Comparison of ENCODE assay signal across 8 cellular contexts in the genomic region with DNA sequence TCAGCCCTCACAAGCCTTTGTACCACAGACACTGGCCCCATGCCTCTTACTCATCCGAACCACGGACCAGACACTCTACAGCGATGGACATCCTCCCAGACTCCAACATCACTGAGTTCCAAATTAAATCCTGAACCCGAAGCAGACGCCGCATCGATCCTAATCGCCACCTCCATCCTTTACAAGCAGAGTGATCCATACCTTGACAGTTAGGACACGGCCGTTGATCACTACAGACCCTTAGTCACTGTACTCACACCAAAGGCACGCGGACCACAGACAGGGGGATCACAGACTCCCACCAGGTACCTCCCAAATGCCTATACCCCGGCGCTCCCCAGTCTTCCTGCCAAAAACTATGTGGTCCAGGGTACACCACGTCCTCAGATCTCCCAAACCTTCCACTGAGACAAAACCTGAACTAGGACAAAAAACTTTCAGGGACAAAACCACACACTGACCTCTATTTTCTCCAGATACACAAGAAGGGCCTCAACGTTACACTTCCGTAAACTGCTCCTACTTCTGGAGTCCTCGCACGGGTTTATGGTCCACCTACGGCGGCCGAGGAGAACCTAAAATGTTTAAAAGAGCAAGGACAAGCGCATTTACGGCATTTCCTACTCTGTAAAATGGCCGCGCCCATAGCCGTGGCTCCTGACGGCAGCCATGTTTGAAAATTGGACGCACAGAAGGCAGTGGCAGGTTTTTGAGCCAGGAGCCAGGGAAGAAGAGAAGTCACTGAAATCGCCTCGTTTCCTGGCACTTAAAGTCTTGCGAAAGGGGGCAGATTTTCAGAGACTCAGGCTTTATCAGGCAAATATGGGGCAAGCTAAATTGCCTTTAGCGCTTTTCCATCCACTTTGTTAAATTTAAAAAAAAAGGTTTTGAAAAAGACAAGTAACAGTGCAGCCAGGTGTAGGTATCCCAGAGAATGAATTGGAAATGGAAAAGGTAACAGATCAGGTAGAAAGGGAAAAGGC.
DNase-seq lines count a peak whose midpoint lies in the region; ATAC-seq, FAIRE-seq and TF ChIP-seq lines count a peak whose summit lies in the region.

TSS of gene ZNF350 (minus strand) at position 532 of the 983 bp plus-strand sequence. CDS start 12,480 bp downstream, outside the sequence.

- DNase-seq in NCI-H2196 treated with DMSO at 0.1 percent for 48 hours (lab: John Stamatoyannopoulos, UW; ENCODE audit: unreplicated experiment) (peak; percentile 81), cerebellar nuclear complex (lab: John Stamatoyannopoulos, UW) (peak; percentile 31 to 87)
- DNase-seq in stimulated activated CD4-positive, alpha-beta T cell treated with anti-CD3 and anti-CD28 coated beads, Interleukin-12 subunit alpha, Interleukin-12 subunit beta, amount 100 ng/mL, for 4 hours: peak; percentile 76

- ATAC-seq in HG02981 (IDR thresholded peaks at IDR 0.05; ENCODE audit: unreplicated experiment) (peak; percentile 76), HG03571 (IDR thresholded peaks at IDR 0.05; ENCODE audit: unreplicated experiment) (no peak)
- peak; percentile 99 for ATAC-seq in activated CD4-positive, CD25-positive, alpha-beta regulatory T cell treated with anti-CD3 and anti-CD28 coated beads, Interleukin-2, amount 50 U/mL, for 24 hours

- FAIRE-seq in islet of Langerhans (lab: Jason Lieb, UNC): peak; percentile 96

- TF ChIP-seq POLR2A in GM15510 (IDR thresholded peaks at IDR 0.05; ENCODE audit: borderline replicate concordance, extremely low read depth, insufficient read length): peak; percentile 37
